In genomic region chr1:61133048-61134019, GRCh38 we compare ENCODE assay signal across 1 cellular context.
A peak's percentile ranks its signal among the peaks of the same experiment; 100 is the strongest.
TF ChIP-seq lines count a peak whose summit lies in the region.

No MANE protein-coding gene starts in this region.

TF ChIP-seq in HEK293T, 16 proteins besides CTCF, POLR2A, EP300 and RAD21 (continued from another document):
- peak; percentile 40; the same call in 1 of the 2 replicates for TF ChIP-seq PKNOX1 (IDR thresholded peaks at IDR 0.05)
- TF ChIP-seq SP1 (IDR thresholded peaks at IDR 0.05): no peak
- TF ChIP-seq ZNF384 (IDR thresholded peaks at IDR 0.05): peak; percentile 96
- no peak for TF ChIP-seq BHLHE40 (IDR thresholded peaks at IDR 0.05; ENCODE audit: borderline replicate concordance)
- TF ChIP-seq LEF1 (IDR thresholded peaks at IDR 0.05; ENCODE audit: borderline replicate concordance): no peak
